Comparison of ENCODE assay signal across 9 cellular contexts in the genomic region with DNA sequence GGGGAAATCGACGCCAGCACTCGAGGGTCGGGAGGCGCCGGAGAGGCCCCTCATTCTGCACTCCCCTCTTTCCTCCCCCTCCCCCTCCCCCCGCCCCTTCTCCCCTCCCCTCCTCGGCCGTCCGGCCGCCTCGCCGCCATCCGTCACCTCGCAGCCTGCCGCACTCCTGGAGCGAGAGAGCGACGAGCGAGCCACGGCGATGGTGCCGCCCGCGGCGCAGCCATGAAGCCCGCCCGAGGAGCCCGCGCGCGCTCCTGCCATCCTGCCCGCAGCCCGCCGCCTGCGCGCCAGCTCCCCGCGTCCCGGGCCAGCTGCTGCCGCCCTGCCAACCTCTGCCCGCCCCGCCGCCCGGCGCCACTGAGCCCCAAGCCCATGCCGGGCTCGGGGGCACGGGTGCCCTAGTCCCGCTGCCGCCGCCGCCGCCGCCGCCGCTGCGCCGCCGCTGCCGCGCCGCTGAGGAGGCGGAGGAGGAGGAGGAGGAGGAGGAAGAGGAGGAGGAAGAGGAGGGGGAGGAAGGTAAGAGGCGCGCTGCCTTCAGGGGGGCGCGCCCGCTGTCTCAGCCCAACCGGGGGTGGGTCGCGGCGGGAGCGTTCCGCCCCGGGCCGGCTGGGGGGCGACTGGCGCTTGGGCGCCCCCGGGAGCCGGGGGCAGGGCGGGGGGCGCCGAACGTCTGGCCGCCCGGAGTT. TPM values are rescaled to one million over a fixed set of nuclear protein-coding genes. Genes with fewer than 3 reads are reported as not detected.
DNase-seq lines count a peak whose midpoint lies in the region; ATAC-seq and TF ChIP-seq lines count a peak whose summit lies in the region.
"Had no signal": no experiment of that assay in that cellular context is flagged by ENCODE, and none has a peak within 500 bp of the region (broad histone marks: within the 10 kb centered on the region; RNA-seq: fewer than 3 reads in every experiment).

FRMPD3 (plus strand) TSS at position 163 of the 686 bp plus-strand sequence. CDS start 76,937 bp downstream, outside the sequence.

- peaks cover 25% of the 10 kb centered on the region for H3K27me3 ChIP-seq in suprapubic skin

- H3K4me1 Mint-ChIP-seq in activated CD4-positive, alpha-beta T cell treated with anti-CD3 and anti-CD28 coated beads for 36 hours: peaks cover 16% of the 10 kb centered on the region
- H3K4me1 Mint-ChIP-seq in activated CD4-positive, alpha-beta memory T cell treated with anti-CD3 and anti-CD28 coated beads, Interleukin-2, amount 10 ng/mL, durations not matched to agents 7 days and 5 days: peaks cover 10% of the 10 kb centered on the region

- ATAC-seq in activated CD4-positive, alpha-beta T cell treated with anti-CD3 and anti-CD28 coated beads for 36 hours: no peak
- ATAC-seq in GM18498 (IDR thresholded peaks at IDR 0.05; ENCODE audit: unreplicated experiment) (no peak), HG03039 (IDR thresholded peaks at IDR 0.05; ENCODE audit: unreplicated experiment) (no peak)

- DNase-seq in activated CD4-positive, alpha-beta T cell treated with anti-CD3 and anti-CD28 coated beads for 36 hours: peak; percentile 27
- DNase-seq in activated CD4-positive, alpha-beta T cell treated with anti-CD3 and anti-CD28 coated beads for 4 hours: no peak
- DNase-seq in activated CD4-positive, alpha-beta memory T cell treated with anti-CD3 and anti-CD28 coated beads, Interleukin-2, amount 10 ng/mL, durations not matched to agents 7 days and 5 days: no peak
- DNase-seq in suprapubic skin (ENCODE audit: low spot score in 2 of 2) (no peak), NCI-H446 treated with DMSO at 0.1 percent for 48 hours (lab: John Stamatoyannopoulos, UW) (no peak)

- no peak within 1 kb of the TSS for H3K27ac Mint-ChIP-seq in activated CD4-positive, alpha-beta T cell treated with anti-CD3 and anti-CD28 coated beads for 36 hours
- H3K27ac Mint-ChIP-seq in activated CD4-positive, alpha-beta memory T cell treated with anti-CD3 and anti-CD28 coated beads, Interleukin-2, amount 10 ng/mL, durations not matched to agents 7 days and 5 days: no peak within 1 kb of the TSS

- TF ChIP-seq EP300 in suprapubic skin (IDR thresholded peaks at IDR 0.05): no peak

- POLR2A ChIA-PET in activated CD4-positive, alpha-beta T cell treated with anti-CD3 and anti-CD28 coated beads for 36 hours (lab: Charles Lee): no interaction called here
- POLR2A ChIA-PET in activated CD4-positive, alpha-beta memory T cell treated with anti-CD3 and anti-CD28 coated beads, Interleukin-2, amount 10 ng/mL, durations not matched to agents 7 days and 5 days (lab: Charles Lee): no interaction called here

- WGBS in suprapubic skin: 34% methylated on average over 41 of the region's 88 CpGs

- peak within 1 kb of the TSS; percentile 66 for H3K4me3 ChIP-seq in iPS-18c (ENCODE audit: insufficient read depth, low read depth, low read length)
- H3K4me3 ChIP-seq in suprapubic skin: peak within 1 kb of the TSS; percentile 53

- no peaks in the 10 kb centered on the region for H3K36me3 ChIP-seq in suprapubic skin

- H3K9me3 ChIP-seq in iPS-18c (ENCODE audit: control insufficient read depth, insufficient read depth, low read length): no peaks in the 10 kb centered on the region
- no peaks in the 10 kb centered on the region for H3K9me3 ChIP-seq in suprapubic skin

- peaks cover 7% of the 10 kb centered on the region for H3K4me1 ChIP-seq in suprapubic skin

- H3K4me3 Mint-ChIP-seq in activated CD4-positive, alpha-beta T cell treated with anti-CD3 and anti-CD28 coated beads for 36 hours: peak within 1 kb of the TSS; percentile 43
- H3K4me3 Mint-ChIP-seq in activated CD4-positive, alpha-beta memory T cell treated with anti-CD3 and anti-CD28 coated beads, Interleukin-2, amount 10 ng/mL, durations not matched to agents 7 days and 5 days: peak within 1 kb of the TSS; percentile 39

- peaks cover 42% of the 10 kb centered on the region for H3K27me3 Mint-ChIP-seq in activated CD4-positive, alpha-beta T cell treated with anti-CD3 and anti-CD28 coated beads for 36 hours
- H3K27me3 Mint-ChIP-seq in activated CD4-positive, alpha-beta memory T cell treated with anti-CD3 and anti-CD28 coated beads, Interleukin-2, amount 10 ng/mL, durations not matched to agents 7 days and 5 days: peaks cover 54% of the 10 kb centered on the region

- no peak within 1 kb of the TSS for H3K27ac ChIP-seq in suprapubic skin
- H3K27ac ChIP-seq: VCaP had no signal

- no peak for TF ChIP-seq CTCF in suprapubic skin (IDR thresholded peaks at IDR 0.05)

- CTCF ChIA-PET in activated CD4-positive, alpha-beta T cell treated with anti-CD3 and anti-CD28 coated beads for 36 hours (lab: Charles Lee): no interaction called here
- CTCF ChIA-PET in activated CD4-positive, alpha-beta memory T cell treated with anti-CD3 and anti-CD28 coated beads, Interleukin-2, amount 10 ng/mL, durations not matched to agents 7 days and 5 days (lab: Charles Lee): no interaction called here

- intact Hi-C loops in activated CD4-positive, alpha-beta T cell treated with anti-CD3 and anti-CD28 coated beads for 36 hours (cut with DNase I, micrococcal nuclease): loop anchor here in 1 of 2 experiments (5.0 to 10.0 kb wide), 2 partner anchors 325 to 967 kb away; partner anchors contain the start of genes NCBP2L and TSC22D3

- H3K9me3 Mint-ChIP-seq in activated CD4-positive, alpha-beta T cell treated with anti-CD3 and anti-CD28 coated beads for 36 hours (ENCODE audit: low read depth): no peaks in the 10 kb centered on the region
- no peaks in the 10 kb centered on the region for H3K9me3 Mint-ChIP-seq in activated CD4-positive, alpha-beta memory T cell treated with anti-CD3 and anti-CD28 coated beads, Interleukin-2, amount 10 ng/mL, durations not matched to agents 7 days and 5 days

- TF ChIP-seq POLR2A in suprapubic skin (IDR thresholded peaks at IDR 0.05): no peak

- no peaks in the 10 kb centered on the region for H3K36me3 Mint-ChIP-seq in activated CD4-positive, alpha-beta T cell treated with anti-CD3 and anti-CD28 coated beads for 36 hours (ENCODE audit: low read depth)
- no peaks in the 10 kb centered on the region for H3K36me3 Mint-ChIP-seq in activated CD4-positive, alpha-beta memory T cell treated with anti-CD3 and anti-CD28 coated beads, Interleukin-2, amount 10 ng/mL, durations not matched to agents 7 days and 5 days (ENCODE audit: low read depth)

RNA-seq across cellular contexts. Expression of gene FRMPD3, which starts in this region (rescaled TPM):
- total RNA-seq in activated CD4-positive, alpha-beta T cell treated with anti-CD3 and anti-CD28 coated beads for 36 hours: not detected
- total RNA-seq in activated CD4-positive, alpha-beta memory T cell treated with anti-CD3 and anti-CD28 coated beads, Interleukin-2, amount 10 ng/mL, durations not matched to agents 7 days and 5 days: not detected
- total RNA-seq in suprapubic skin: not detected

Comparison
In these comparisons a context has a peak if more than half of its experiments do, and no peak if none do; other contexts are left out.
1. Peak in DNase-seq in activated CD4-positive, alpha-beta T cell treated with anti-CD3 and anti-CD28 coated beads for 36 hours; RNA of the gene not detected or under 1 TPM.